10 cellular contexts compared by ENCODE assay signal in genomic region chr11:102420547-102420946, GRCh38. TPM values are rescaled to one million over a fixed set of nuclear protein-coding genes. Genes with fewer than 3 reads are reported as not detected.
DNase-seq lines count a peak whose midpoint lies in the region; ATAC-seq and TF ChIP-seq lines count a peak whose summit lies in the region.
"Had no signal": no experiment of that assay in that cellular context is flagged by ENCODE, and none has a peak within 500 bp of the region (broad histone marks: within the 10 kb centered on the region; RNA-seq: fewer than 3 reads in every experiment).

No MANE protein-coding gene starts in this region.

- H3K4me2 ChIP-seq in KMS-11, result peak overlapping the region; percentile 84

- no peak overlapping the region for H2AFZ ChIP-seq in KMS-11 (ENCODE audit: low read depth)

- peaks cover 85% of the 10 kb centered on the region for H3K4me1 ChIP-seq in KMS-11 (ENCODE audit: low read depth, poor library complexity, severe bottlenecking)

- no peak for DNase-seq in activated T-cell treated with anti-CD3 and anti-CD28 coated beads, Interleukin-2, amount 50 U/mL, for 4 hours
- DNase-seq in activated T-cell treated with anti-CD3 and anti-CD28 coated beads, Interleukin-2, amount 50 U/mL, for 1 hour, result no peak
- DNase-seq in stimulated activated naive CD8-positive, alpha-beta T cell treated with anti-CD3 and anti-CD28 coated beads, Interleukin-15, Interleukin-2, amounts not matched to agents 100 U/mL and 50 U/mL, for 24 hours, result peak; percentile 40
- DNase-seq in T-helper 9 cell (no peak), HPDE6-E6E7 (ENCODE audit: extremely low spot score) (no peak), amniotic stem cell (lab: John Stamatoyannopoulos, UW) (no peak)
- DNase-seq: activated effector memory CD4-positive, alpha-beta T cell treated with Interleukin-2 at 50 U/mL for 16 hours; esophagus squamous epithelium had no signal

- no peak overlapping the region for H3K4me3 Mint-ChIP-seq in activated T-cell treated with anti-CD3 and anti-CD28 coated beads, Interleukin-2, amount 50 U/mL, for 4 hours

- H3K27me3 ChIP-seq in KMS-11 (ENCODE audit: insufficient read depth, low read depth), result no peaks in the 10 kb centered on the region
- H3K27me3 ChIP-seq: esophagus squamous epithelium had no signal

- H3K27me3 Mint-ChIP-seq in activated T-cell treated with anti-CD3 and anti-CD28 coated beads, Interleukin-2, amount 50 U/mL, for 4 hours (ENCODE audit: low read depth), result no peaks in the 10 kb centered on the region

- peaks cover 38% of the 10 kb centered on the region for H3K36me3 Mint-ChIP-seq in activated T-cell treated with anti-CD3 and anti-CD28 coated beads, Interleukin-2, amount 50 U/mL, for 4 hours (ENCODE audit: insufficient read depth)

- no peaks in the 10 kb centered on the region for H4K20me1 ChIP-seq in KMS-11 (ENCODE audit: insufficient read depth)

- no peak for TF ChIP-seq CTCF in KMS-11 (conservative IDR thresholded peaks at IDR 0.05; ENCODE audit: low read depth, low read length)

- no peak overlapping the region for H3K4me3 ChIP-seq in KMS-11 (IDR thresholded peaks at IDR 0.05; ENCODE audit: insufficient read depth, low read depth, low read length)
- H3K4me3 ChIP-seq: esophagus squamous epithelium had no signal

- no peaks in the 10 kb centered on the region for H3K36me3 ChIP-seq in KMS-11 (ENCODE audit: insufficient read depth)
- H3K36me3 ChIP-seq: esophagus squamous epithelium had no signal

- peaks cover 8% of the 10 kb centered on the region for H3K9me3 Mint-ChIP-seq in activated T-cell treated with anti-CD3 and anti-CD28 coated beads, Interleukin-2, amount 50 U/mL, for 4 hours

- H3K9ac ChIP-seq in KMS-11, result peak overlapping the region; percentile 31; the same call in 1 of the 2 replicates

- peaks cover 78% of the 10 kb centered on the region for H3K79me2 ChIP-seq in KMS-11 (ENCODE audit: insufficient read depth, low read depth)

- H3K27ac ChIP-seq in KMS-11, result peak overlapping the region; percentile 88
- H3K27ac ChIP-seq: esophagus squamous epithelium had no signal

- ATAC-seq in activated T-cell treated with anti-CD3 and anti-CD28 coated beads, Interleukin-2, amount 50 U/mL, for 4 hours, result peak; percentile 39 to 41
- ATAC-seq in HG02642 (IDR thresholded peaks at IDR 0.05; ENCODE audit: poor library complexity, unreplicated experiment), result peak; percentile 88
- ATAC-seq in stimulated activated naive CD8-positive, alpha-beta T cell treated with anti-CD3 and anti-CD28 coated beads, Interleukin-15, Interleukin-2, amounts not matched to agents 100 U/mL and 50 U/mL, for 24 hours, result peak; percentile 85

- H3K4me1 Mint-ChIP-seq in activated T-cell treated with anti-CD3 and anti-CD28 coated beads, Interleukin-2, amount 50 U/mL, for 4 hours (ENCODE audit: low read depth), result peaks cover 91% of the 10 kb centered on the region

RNA-seq across cellular contexts. Expression of gene TMEM123, which starts 32.0 kb away (rescaled TPM):
- 100 to 1,000 TPM; 177 to 189 (median 187) TPM for total RNA-seq in activated T-cell treated with anti-CD3 and anti-CD28 coated beads, Interleukin-2, amount 50 U/mL, for 4 hours
